9 cellular contexts compared by ENCODE assay signal in genomic region chr17:18224428-18225120, GRCh38. TPM values are rescaled to one million over a fixed set of nuclear protein-coding genes. Genes with fewer than 3 reads are reported as not detected.
DNase-seq lines count a peak whose midpoint lies in the region; ATAC-seq, FAIRE-seq and TF ChIP-seq lines count a peak whose summit lies in the region.
"Had no signal": no experiment of that assay in that cellular context is flagged by ENCODE, and none has a peak within 500 bp of the region (broad histone marks: within the 10 kb centered on the region; RNA-seq: fewer than 3 reads in every experiment).

No MANE protein-coding gene starts in this region.

- TF ChIP-seq CTCF in astrocyte (IDR thresholded peaks at IDR 0.05; ENCODE audit: insufficient read depth, low read depth, low read length) (no peak), thoracic aorta (IDR thresholded peaks at IDR 0.05) (no peak)

- FAIRE-seq in astrocyte (lab: Jason Lieb, UNC), result no peak

- H3K36me3 ChIP-seq in astrocyte (ENCODE audit: insufficient read depth, low read length) (no peaks in the 10 kb centered on the region), thoracic aorta (no peaks in the 10 kb centered on the region)
- H3K36me3 ChIP-seq: right lobe of liver had no signal

- H3K9me3 Mint-ChIP-seq in T-helper 1 cell treated with Interleukin-12 subunit alpha and Interleukin-12 subunit beta and Interleukin-4 antibody, amounts not matched to agents 30 μg/mL and 1 μg/mL, for 36 hours, result no peaks in the 10 kb centered on the region
- peaks cover 2% of the 10 kb centered on the region for H3K9me3 Mint-ChIP-seq in astrocyte (ENCODE audit: unreplicated experiment)

- H3K4me3 ChIP-seq in astrocyte (ENCODE audit: insufficient read depth, low read depth, low read length) (peak overlapping the region; percentile 53), thoracic aorta (peak overlapping the region; percentile 67)

- H3K4me1 Mint-ChIP-seq in T-helper 1 cell treated with Interleukin-12 subunit alpha and Interleukin-12 subunit beta and Interleukin-4 antibody, amounts not matched to agents 30 μg/mL and 1 μg/mL, for 36 hours (ENCODE audit: low read depth), result peaks cover 20% of the 10 kb centered on the region
- H3K4me1 Mint-ChIP-seq in astrocyte (ENCODE audit: low read depth, unreplicated experiment), result peaks cover 5% of the 10 kb centered on the region

- H3K79me2 ChIP-seq in astrocyte (ENCODE audit: insufficient read depth, low read length), result peaks cover 38% of the 10 kb centered on the region

- H3K27ac Mint-ChIP-seq in T-helper 1 cell treated with Interleukin-12 subunit alpha and Interleukin-12 subunit beta and Interleukin-4 antibody, amounts not matched to agents 30 μg/mL and 1 μg/mL, for 36 hours, result no peak overlapping the region
- H3K27ac Mint-ChIP-seq in astrocyte (ENCODE audit: unreplicated experiment), result peak overlapping the region; percentile 94

- H3K4me3 Mint-ChIP-seq in T-helper 1 cell treated with Interleukin-12 subunit alpha and Interleukin-12 subunit beta and Interleukin-4 antibody, amounts not matched to agents 30 μg/mL and 1 μg/mL, for 36 hours, result peak overlapping the region; percentile 69
- peak overlapping the region; percentile 88 for H3K4me3 Mint-ChIP-seq in astrocyte (ENCODE audit: unreplicated experiment)

- peak overlapping the region; percentile 64 for H3K9ac ChIP-seq in astrocyte (ENCODE audit: low read length)

- H3K27ac ChIP-seq in astrocyte (ENCODE audit: low read depth, low read length), result no peak overlapping the region
- no peak overlapping the region for H3K27ac ChIP-seq in thoracic aorta
- H3K27ac ChIP-seq: right lobe of liver had no signal

- H3K4me2 ChIP-seq in astrocyte (ENCODE audit: low read length), result peak overlapping the region; percentile 87

- H3K27me3 ChIP-seq in astrocyte (ENCODE audit: insufficient read depth, low read length) (no peaks in the 10 kb centered on the region), thoracic aorta (replicated peaks; ENCODE audit: insufficient read depth) (no peaks in the 10 kb centered on the region)
- H3K27me3 ChIP-seq: right lobe of liver had no signal

- no peak for DNase-seq in T-helper 1 cell
- no peak for DNase-seq in astrocyte (ENCODE audit: low read depth)
- peak; percentile 83 for DNase-seq in iPS-NIHi7 (ENCODE audit: extremely low spot score)
- DNase-seq in thoracic aorta (ENCODE audit: low spot score), result no peak
- DNase-seq in stimulated activated CD4-positive, alpha-beta T cell treated with anti-CD3 and anti-CD28 coated beads, Interleukin-2, amount 100 ng/mL, for 24 hours, result no peak

- H3K27me3 Mint-ChIP-seq in T-helper 1 cell treated with Interleukin-12 subunit alpha and Interleukin-12 subunit beta and Interleukin-4 antibody, amounts not matched to agents 30 μg/mL and 1 μg/mL, for 36 hours (ENCODE audit: low read depth), result no peaks in the 10 kb centered on the region
- no peaks in the 10 kb centered on the region for H3K27me3 Mint-ChIP-seq in astrocyte (ENCODE audit: low read depth, unreplicated experiment)

- H3K9me3 ChIP-seq in astrocyte (ENCODE audit: insufficient read depth, low read depth, low read length) (no peaks in the 10 kb centered on the region), thoracic aorta (no peaks in the 10 kb centered on the region)
- H3K9me3 ChIP-seq: right lobe of liver had no signal

- H3K36me3 Mint-ChIP-seq in T-helper 1 cell treated with Interleukin-12 subunit alpha and Interleukin-12 subunit beta and Interleukin-4 antibody, amounts not matched to agents 30 μg/mL and 1 μg/mL, for 36 hours (ENCODE audit: low read depth), result no peaks in the 10 kb centered on the region
- no peaks in the 10 kb centered on the region for H3K36me3 Mint-ChIP-seq in astrocyte (ENCODE audit: low read depth, unreplicated experiment)

- H3K4me1 ChIP-seq in astrocyte (ENCODE audit: insufficient read depth, low read length), result peaks cover 27% of the 10 kb centered on the region
- peaks cover 9 to 20% of the 10 kb centered on the region in 2 donors for H3K4me1 ChIP-seq in thoracic aorta (ENCODE audit: control insufficient read depth in 1 of 2, low read depth in 2 of 2)
- H3K4me1 ChIP-seq: right lobe of liver had no signal

- peaks cover 37% of the 10 kb centered on the region for H4K20me1 ChIP-seq in astrocyte (ENCODE audit: insufficient read depth, low read length)

- H2AFZ ChIP-seq in astrocyte (ENCODE audit: low read depth, low read length), result peak overlapping the region; percentile 84

- ATAC-seq in thoracic aorta (ENCODE audit: insufficient number of reproducible peaks, low FRiP score, low read depth) (no peak), HG03571 (IDR thresholded peaks at IDR 0.05; ENCODE audit: unreplicated experiment) (no peak), esophagus mucosa (no peak)

RNA-seq across cellular contexts. Expression of gene LLGL1, which starts 0.9 kb away (rescaled TPM):
- total RNA-seq in astrocyte (43.5 and 44.6 TPM in 2 replicates), thoracic aorta (10 to 100 TPM; 17.1 to 30.3 TPM), esophagus mucosa (17.6 TPM)

RNA-seq across cellular contexts. Expression of gene FLII, which starts 34.0 kb away (rescaled TPM):
- 227 and 257 TPM in 2 replicates for total RNA-seq in astrocyte
- total RNA-seq in thoracic aorta, result 100 to 1,000 TPM; 309 to 312 TPM
- 210 TPM for total RNA-seq in esophagus mucosa

RNA-seq across cellular contexts. Expression of gene MIEF2, which starts 35.9 kb away (rescaled TPM):
- 11.6 and 14.1 TPM in 2 replicates for total RNA-seq in astrocyte
- total RNA-seq in thoracic aorta, result 10 to 100 TPM; 31.7 to 33.8 TPM
- 6.3 TPM for total RNA-seq in esophagus mucosa

RNA-seq across cellular contexts. Expression of gene ALKBH5, which starts 40.9 kb away (rescaled TPM):
- total RNA-seq in astrocyte, result 92.6 and 104 TPM in 2 replicates
- total RNA-seq in thoracic aorta, result 100 to 1,000 TPM in 1 of 2 donors, 10 to 100 TPM in 1; 89.6 to 105 TPM
- 45.3 TPM for total RNA-seq in esophagus mucosa
